ENCODE assay signal across 29 cellular contexts in genomic region chr5:112996830-112997374, GRCh38.
"Had no signal": no experiment of that assay in that cellular context is flagged by ENCODE, and none has a peak within 500 bp of the region (broad histone marks: within the 10 kb centered on the region; RNA-seq: fewer than 3 reads in every experiment).

No MANE protein-coding gene starts in this region.

- ATAC-seq: stimulated activated naive CD8-positive, alpha-beta T cell treated with anti-CD3 and anti-CD28 coated beads, Interleukin-15, Interleukin-2, amounts not matched to agents 100 U/mL and 50 U/mL, for 24 hours had no signal

- DNase-seq: activated CD4-positive, alpha-beta memory T cell treated with anti-CD3 and anti-CD28 coated beads for 36 hours; activated CD4-positive, alpha-beta T cell treated with anti-CD3 and anti-CD28 coated beads for 48 hours; activated gamma-delta T cell treated with Interleukin-2 at 50 U/mL for 16 hours; activated naive CD4-positive, alpha-beta T cell treated with anti-CD3 and anti-CD28 coated beads, Interleukin-2, amount 50 U/mL, for 16 hours; activated T-cell treated with anti-CD3 and anti-CD28 coated beads, Interleukin-2, amount 50 U/mL, for 4 hours; amygdala; dorsolateral prefrontal cortex; effector memory CD4-positive, alpha-beta T cell; foreskin fibroblast; heart left ventricle; immature natural killer cell; left ventricle myocardium superior; naive B cell; nephron progenitor cell; pancreas; psoas muscle; sigmoid colon; small intestine; stimulated activated CD4-positive, alpha-beta T cell treated with anti-CD3 and anti-CD28 coated beads, Interleukin-1b, Interleukin-23, amount 100 ng/mL, for 48 hours; stimulated activated naive CD8-positive, alpha-beta T cell treated with anti-CD3 and anti-CD28 coated beads, Interleukin-15, Interleukin-2, amounts not matched to agents 100 U/mL and 50 U/mL, for 24 hours; T-helper 9 cell; testis; transverse colon had no signal

- FAIRE-seq: pancreas, small intestine, TTC549, urothelium cell line had no signal

- H3K27ac Mint-ChIP-seq: activated CD4-positive, alpha-beta memory T cell treated with anti-CD3 and anti-CD28 coated beads for 36 hours; activated T-helper 17 cell treated with anti-CD3 and anti-CD28 coated beads, Interleukin-2, amount 50 U/mL, for 72 hours; naive B cell; nephron progenitor cell; T-helper 1 cell treated with Interleukin-12 subunit alpha and Interleukin-12 subunit beta and Interleukin-4 antibody, amounts not matched to agents 30 μg/mL and 1 μg/mL, for 36 hours had no signal

- H3K9me3 Mint-ChIP-seq: activated CD4-positive, alpha-beta memory T cell treated with anti-CD3 and anti-CD28 coated beads for 36 hours; activated T-cell treated with anti-CD3 and anti-CD28 coated beads, Interleukin-2, amount 50 U/mL, for 4 hours; activated T-helper 17 cell treated with anti-CD3 and anti-CD28 coated beads, Interleukin-2, amount 50 U/mL, for 72 hours; immature natural killer cell; naive B cell; nephron progenitor cell; T-helper 1 cell treated with Interleukin-12 subunit alpha and Interleukin-12 subunit beta and Interleukin-4 antibody, amounts not matched to agents 30 μg/mL and 1 μg/mL, for 36 hours had no signal

- H3K27me3 Mint-ChIP-seq: activated CD4-positive, alpha-beta memory T cell treated with anti-CD3 and anti-CD28 coated beads for 36 hours; activated T-helper 17 cell treated with anti-CD3 and anti-CD28 coated beads, Interleukin-2, amount 50 U/mL, for 72 hours; naive B cell had no signal

- H3K4me1 ChIP-seq: pancreas, psoas muscle had no signal

- H3K27me3 ChIP-seq: dorsolateral prefrontal cortex, heart left ventricle, pancreas, sigmoid colon, testis, transverse colon had no signal

- H3K4me3 Mint-ChIP-seq: activated CD4-positive, alpha-beta memory T cell treated with anti-CD3 and anti-CD28 coated beads for 36 hours; activated T-cell treated with anti-CD3 and anti-CD28 coated beads, Interleukin-2, amount 50 U/mL, for 4 hours; activated T-helper 17 cell treated with anti-CD3 and anti-CD28 coated beads, Interleukin-2, amount 50 U/mL, for 72 hours; immature natural killer cell; nephron progenitor cell; T-helper 1 cell treated with Interleukin-12 subunit alpha and Interleukin-12 subunit beta and Interleukin-4 antibody, amounts not matched to agents 30 μg/mL and 1 μg/mL, for 36 hours had no signal

- H3K4me3 ChIP-seq: coronary artery, dorsolateral prefrontal cortex, heart left ventricle, pancreas, psoas muscle, sigmoid colon, testis, transverse colon had no signal

- H3K9me3 ChIP-seq: heart left ventricle, pancreas, psoas muscle, sigmoid colon, testis, transverse colon had no signal

- H3K27ac ChIP-seq: coronary artery, dorsolateral prefrontal cortex, heart left ventricle, pancreas, psoas muscle, sigmoid colon, testis, transverse colon, VCaP had no signal
